Comparison of ENCODE assay signal across 8 cellular contexts in genomic region chr1:44677201-44677520, GRCh38. TPM values are rescaled to one million over a fixed set of nuclear protein-coding genes. Genes with fewer than 3 reads are reported as not detected.
A peak's percentile ranks its signal among the peaks of the same experiment; 100 is the strongest.
DNase-seq lines count a peak whose midpoint lies in the region; ATAC-seq and TF ChIP-seq lines count a peak whose summit lies in the region.

No MANE protein-coding gene starts in this region.

- ATAC-seq in HG03280 (IDR thresholded peaks at IDR 0.05; ENCODE audit: unreplicated experiment) (no peak), GM19397 (IDR thresholded peaks at IDR 0.05; ENCODE audit: unreplicated experiment) (no peak)

- H3K9ac ChIP-seq in colonic mucosa (ENCODE audit: low read depth in 2 of 2, low read length in 2 of 2), result no peak overlapping the region

- peak overlapping the region; percentile 92 for H3K27ac ChIP-seq in colonic mucosa

- peaks cover 14% of the 10 kb centered on the region for H3K4me1 ChIP-seq in colonic mucosa

- intact Hi-C loops in colonic mucosa (cut with DNase I), result no loop called here

- DNase-seq in NCI-H2227 (lab: John Stamatoyannopoulos, UW; ENCODE audit: unreplicated experiment) (peak; percentile 25), NCI-H2227 treated with DMSO at 0.1 percent for 48 hours (lab: John Stamatoyannopoulos, UW) (no peak), NCI-H1694 treated with DMSO at 0.1 percent for 48 hours (lab: John Stamatoyannopoulos, UW) (peak; percentile 30), colonic mucosa (no peak), renal cortical epithelial cell (ENCODE audit: low read depth) (peak; percentile 70), iPS-NIHi7 (ENCODE audit: extremely low spot score) (no peak)

- H3K4me3 ChIP-seq in colonic mucosa, result no peak overlapping the region

- H3K9me3 ChIP-seq in colonic mucosa, result no peaks in the 10 kb centered on the region

- H3K27me3 ChIP-seq in colonic mucosa, result no peaks in the 10 kb centered on the region

- TF ChIP-seq CTCF in colonic mucosa (IDR thresholded peaks at IDR 0.05), result peak; percentile 34

- no peaks in the 10 kb centered on the region for H3K36me3 ChIP-seq in colonic mucosa

RNA-seq across cellular contexts. Expression of gene ARMH1, which starts 2.6 kb away (rescaled TPM):
- total RNA-seq in colonic mucosa (1 to 10 TPM; 1.3 to 5.1 TPM), renal cortical epithelial cell (6.7 TPM in 1 of 2 replicates, not detected in the other)

RNA-seq across cellular contexts. Expression of gene TMEM53, which starts 2.9 kb away (rescaled TPM):
- total RNA-seq in colonic mucosa (10 to 100 TPM; 26.4 to 29.6 TPM), renal cortical epithelial cell (8.4 and 8.9 TPM in 2 replicates)

RNA-seq across cellular contexts. Expression of gene RNU5D-1, which starts 53.8 kb away (rescaled TPM):
- not detected for total RNA-seq in colonic mucosa
- not detected in 2 replicates for total RNA-seq in renal cortical epithelial cell

Comparison
In these comparisons a context has a peak if more than half of its experiments do, and no peak if none do; other contexts are left out.
1. DNase-seq: peak in NCI-H2227 (single experiment), NCI-H1694 treated with DMSO at 0.1 percent for 48 hours (single experiment) and renal cortical epithelial cell (single experiment); none in NCI-H2227 treated with DMSO at 0.1 percent for 48 hours (single experiment), colonic mucosa (single experiment) and iPS-NIHi7 (single experiment).